In genomic region chr13:39132286-39132685, GRCh38 we compare ENCODE assay signal across 28 cellular contexts.
DNase-seq lines count a peak whose midpoint lies in the region; ATAC-seq and TF ChIP-seq lines count a peak whose summit lies in the region.
"Had no signal": no experiment of that assay in that cellular context is flagged by ENCODE, and none has a peak within 500 bp of the region (broad histone marks: within the 10 kb centered on the region; RNA-seq: fewer than 3 reads in every experiment).

No MANE protein-coding gene starts in this region.

- H2AFZ ChIP-seq in HCT116 (ENCODE audit: low read depth, low read length, poor library complexity, severe bottlenecking) (no peak overlapping the region), mammary epithelial cell (ENCODE audit: low read depth, low read length) (no peak overlapping the region)
- H2AFZ ChIP-seq: parathyroid adenoma had no signal

- no peak overlapping the region for H3K4me3 ChIP-seq in HCT116 (replicated peaks in 1 of 2; ENCODE audit: low read depth in 1 of 2, low read length in 2 of 2)
- H3K4me3 ChIP-seq in mammary epithelial cell (replicated peaks in 1 of 3; ENCODE audit: insufficient read depth in 1 of 3, low read depth in 2 of 3, low read length in 3 of 3), result no peak overlapping the region
- H3K4me3 ChIP-seq in upper lobe of right lung, result no peak overlapping the region
- H3K4me3 ChIP-seq: esophagus muscularis mucosa, lower lobe of right lung, skin epidermis had no signal

- H3K4me3 Mint-ChIP-seq in nephron progenitor cell, result no peak overlapping the region
- H3K4me3 Mint-ChIP-seq: activated naive CD8-positive, alpha-beta T cell treated with anti-CD3 and anti-CD28 coated beads, Interleukin-2, amount 10 ng/mL, durations not matched to agents 7 days and 5 days; B cell; T-cell had no signal

- H3K36me3 Mint-ChIP-seq in nephron progenitor cell (ENCODE audit: low read depth), result peaks cover 9% of the 10 kb centered on the region
- H3K36me3 Mint-ChIP-seq: T-cell had no signal

- dilution Hi-C loops in mammary epithelial cell (cut with HindIII; ENCODE audit: low sequenced_read_pairs), result no loop called here

- no peaks in the 10 kb centered on the region for H3K9me2 ChIP-seq in HCT116 (ENCODE audit: insufficient read depth)

- POLR2A ChIA-PET in HCT116 (lab: Charles Lee), result no interaction called here

- no peak for TF ChIP-seq RAD21 in HCT116 (IDR thresholded peaks at IDR 0.05; ENCODE audit: low read depth)

- CTCF ChIA-PET in HCT116 (lab: Charles Lee) (interaction anchor here (1.2 to 1.4 kb wide), 2 partner anchors 12 to 13 kb away, joined by 4 to 6 read pairs; no protein-coding TSS in a partner anchor), mammary epithelial cell (lab: Charles Lee; ENCODE audit: low non-redundant PET) (interaction anchor here (0.6 kb wide), 1 partner anchor 484 kb away, joined by 5 read pairs; no protein-coding TSS in a partner anchor)

- H3K79me2 ChIP-seq in HCT116 (ENCODE audit: insufficient read depth, low read length) (no peaks in the 10 kb centered on the region), mammary epithelial cell (ENCODE audit: insufficient read depth, low read length) (no peaks in the 10 kb centered on the region)
- H3K79me2 ChIP-seq: parathyroid adenoma had no signal

- peaks cover 24% of the 10 kb centered on the region for H3K4me1 Mint-ChIP-seq in nephron progenitor cell
- H3K4me1 Mint-ChIP-seq: activated naive CD8-positive, alpha-beta T cell treated with anti-CD3 and anti-CD28 coated beads, Interleukin-2, amount 10 ng/mL, durations not matched to agents 7 days and 5 days; B cell; T-cell had no signal

- 0% methylated on average over 1 of the region's 1 CpG for WGBS in mammary epithelial cell (ENCODE audit: low coverage, missing lambda C conversion rate)

- RAD21 ChIA-PET in HCT116 (lab: Charles Lee; ENCODE audit: low non-redundant PET in 1 of 2, low total read pairs in 2 of 2, uncharacterized antibody in 2 of 2, unreplicated experiment in 2 of 2), result no interaction called here

- H3K36me3 ChIP-seq in HCT116 (ENCODE audit: control insufficient read depth in 1 of 2, insufficient read depth in 2 of 2, low read length in 2 of 2) (no peaks in the 10 kb centered on the region), mammary epithelial cell (ENCODE audit: insufficient read depth, low read length) (no peaks in the 10 kb centered on the region), upper lobe of right lung (no peaks in the 10 kb centered on the region)
- H3K36me3 ChIP-seq: brain microvascular endothelial cell, esophagus muscularis mucosa, lower lobe of right lung had no signal

- H3K9me3 Mint-ChIP-seq in nephron progenitor cell, result peaks cover 10% of the 10 kb centered on the region
- H3K9me3 Mint-ChIP-seq: activated naive CD8-positive, alpha-beta T cell treated with anti-CD3 and anti-CD28 coated beads, Interleukin-2, amount 10 ng/mL, durations not matched to agents 7 days and 5 days; T-cell had no signal

- H3K9me3 ChIP-seq in HCT116 (ENCODE audit: control insufficient read depth in 1 of 2, insufficient read depth in 1 of 2, low read depth in 1 of 2, low read length in 2 of 2), result no peaks in the 10 kb centered on the region
- H3K9me3 ChIP-seq in mammary epithelial cell (replicated peaks; ENCODE audit: insufficient read depth, low read length), result no peaks in the 10 kb centered on the region
- no peaks in the 10 kb centered on the region for H3K9me3 ChIP-seq in upper lobe of right lung
- H3K9me3 ChIP-seq: esophagus muscularis mucosa, lower lobe of right lung had no signal

- BruUV-seq in HCT116 (replicated peaks; lab: Mats Ljungman, UMichigan), result no TSS peak
- no TSS peak for BruUV-seq in mammary epithelial cell (replicated peaks; lab: Mats Ljungman, UMichigan)

- ATAC-seq in HCT116 (no peak), upper lobe of right lung (no peak)
- ATAC-seq: lower lobe of right lung, Right ventricle myocardium inferior, T-cell had no signal

- H3K27me3 ChIP-seq in HCT116 (ENCODE audit: insufficient read depth, low read length) (peaks cover 43% of the 10 kb centered on the region), mammary epithelial cell (ENCODE audit: insufficient read depth, low read length) (peaks cover 7% of the 10 kb centered on the region), upper lobe of right lung (no peaks in the 10 kb centered on the region)
- H3K27me3 ChIP-seq: brain microvascular endothelial cell, esophagus muscularis mucosa had no signal

- H3K27ac ChIP-seq in HCT116 (ENCODE audit: low read depth, low read length), result no peak overlapping the region
- no peak overlapping the region for H3K27ac ChIP-seq in mammary epithelial cell (ENCODE audit: insufficient read depth, low read depth, low read length)
- H3K27ac ChIP-seq in upper lobe of right lung, result no peak overlapping the region
- H3K27ac ChIP-seq: 22Rv1, brain microvascular endothelial cell, esophagus muscularis mucosa, lower lobe of right lung, parathyroid adenoma, skin epidermis had no signal

- H3K27me3 Mint-ChIP-seq in nephron progenitor cell (ENCODE audit: low read depth, poor library complexity), result no peaks in the 10 kb centered on the region

- H3K4me1 ChIP-seq in HCT116 (ENCODE audit: control insufficient read depth in 1 of 2, insufficient read depth in 2 of 2, low read length in 2 of 2) (no peaks in the 10 kb centered on the region), mammary epithelial cell (ENCODE audit: insufficient read depth, low read length) (no peaks in the 10 kb centered on the region), upper lobe of right lung (no peaks in the 10 kb centered on the region)
- H3K4me1 ChIP-seq: esophagus muscularis mucosa, lower lobe of right lung, parathyroid adenoma had no signal

- intact Hi-C loops in HCT116 (cut with micrococcal nuclease), result no loop called here
- intact Hi-C loops in mammary epithelial cell (cut with micrococcal nuclease), result no loop called here
- intact Hi-C loops in upper lobe of right lung (cut with DNase I), result no loop called here

- H3K4me2 ChIP-seq in HCT116 (ENCODE audit: low read length), result no peak overlapping the region
- H3K4me2 ChIP-seq in mammary epithelial cell (ENCODE audit: insufficient read depth, low read depth, low read length), result no peak overlapping the region

- no peak overlapping the region for H3K9ac ChIP-seq in HCT116 (ENCODE audit: low read length)
- no peak overlapping the region for H3K9ac ChIP-seq in mammary epithelial cell (ENCODE audit: insufficient read depth, low read length)
- H3K9ac ChIP-seq: parathyroid adenoma had no signal

- DNase-seq in DMS 273 (lab: John Stamatoyannopoulos, UW; ENCODE audit: unreplicated experiment) (peak; percentile 5), DMS 273 treated with DMSO at 0.1 percent for 48 hours (lab: John Stamatoyannopoulos, UW) (no peak), HCT116 (ENCODE audit: low read depth, low spot score) (no peak), mammary epithelial cell (peak; percentile 35), nephron progenitor cell (no peak), foreskin melanocyte (no peak), upper lobe of right lung (no peak)
- DNase-seq in effector CD4-positive, alpha-beta T cell, result no peak
- DNase-seq: activated CD4-positive, alpha-beta T cell treated with anti-CD3 and anti-CD28 coated beads, Interleukin-2, amount 50 U/mL, for 4 hours; activated naive CD8-positive, alpha-beta T cell treated with anti-CD3 and anti-CD28 coated beads, Interleukin-2, amount 10 ng/mL, durations not matched to agents 7 days and 5 days; activated T-cell treated with anti-CD3 and anti-CD28 coated beads, Interleukin-2, amount 50 U/mL, for 48 hours; brain microvascular endothelial cell; Calu3; dermis blood vessel endothelial cell; GF-D8; glutamatergic neuron; lower lobe of right lung; NCI-H1436 treated with DMSO at 0.1 percent for 48 hours; NCI-H2227 treated with DMSO at 0.1 percent for 48 hours; stimulated activated CD4-positive, alpha-beta T cell treated with anti-CD3 and anti-CD28 coated beads, Interleukin-4, amount 100 ng/mL, for 1 hour; substantia nigra; T-cell had no signal

- in situ Hi-C loops in mammary epithelial cell (cut with MboI; ENCODE audit: low sequenced_read_pairs in 2 of 2), result loop anchor here in 1 of 2 donors (25.0 kb wide), 1 partner anchor 280 kb away; no protein-coding TSS in a partner anchor

- peak overlapping the region; percentile 73 for H3K27ac Mint-ChIP-seq in nephron progenitor cell
- H3K27ac Mint-ChIP-seq: activated naive CD8-positive, alpha-beta T cell treated with anti-CD3 and anti-CD28 coated beads, Interleukin-2, amount 10 ng/mL, durations not matched to agents 7 days and 5 days; B cell; T-cell had no signal

- H4K20me1 ChIP-seq in HCT116 (ENCODE audit: insufficient read depth), result no peaks in the 10 kb centered on the region
- no peaks in the 10 kb centered on the region for H4K20me1 ChIP-seq in mammary epithelial cell (ENCODE audit: insufficient read depth, low read length)

- TF ChIP-seq POLR2A in HCT116 (IDR thresholded peaks at IDR 0.05; ENCODE audit: borderline replicate concordance, extremely low read depth, insufficient read depth, insufficient read length), result no peak

- TF ChIP-seq CTCF in HCT116 (IDR thresholded peaks at IDR 0.05 in 2 of 3, conservative IDR thresholded peaks at IDR 0.05 in 1 of 3; ENCODE audit: borderline replicate concordance in 1 of 3, insufficient read depth in 1 of 3, low read depth in 2 of 3, low read length in 2 of 3), result no peak
- TF ChIP-seq CTCF in mammary epithelial cell (conservative IDR thresholded peaks at IDR 0.05 in 1 of 2, IDR thresholded peaks at IDR 0.05 in 1 of 2; ENCODE audit: extremely low read depth in 1 of 2, insufficient read depth in 1 of 2, low read depth in 1 of 2, low read length in 2 of 2), result no peak
- TF ChIP-seq CTCF in nephron progenitor cell (IDR thresholded peaks at IDR 0.05), result no peak
- no peak for TF ChIP-seq CTCF in upper lobe of right lung (IDR thresholded peaks at IDR 0.05)

TF ChIP-seq in HCT116, 20 proteins besides CTCF, POLR2A, EP300 and RAD21:
- TF ChIP-seq ZBTB33 (IDR thresholded peaks at IDR 0.05; ENCODE audit: extremely low read depth, insufficient replicate concordance, low read length) (no peak), TCF7L2 (IDR thresholded peaks at IDR 0.05; ENCODE audit: borderline replicate concordance, extremely low read depth, insufficient read depth, insufficient read length) (peak; percentile 22), EZH2 (IDR thresholded peaks at IDR 0.05) (no peak), SRF (IDR thresholded peaks at IDR 0.05; ENCODE audit: low read depth) (no peak)

Comparison
In these comparisons a context has a peak if more than half of its experiments do, and no peak if none do; other contexts are left out.
1. DNase-seq: peak in DMS 273 (single experiment) and mammary epithelial cell (single experiment); none in DMS 273 treated with DMSO at 0.1 percent for 48 hours (single experiment), HCT116 (single experiment), nephron progenitor cell (single experiment), effector CD4-positive, alpha-beta T cell (single experiment), foreskin melanocyte (single experiment) and upper lobe of right lung (single experiment).